ENCODE assay signal across 22 cellular contexts in the genomic region with DNA sequence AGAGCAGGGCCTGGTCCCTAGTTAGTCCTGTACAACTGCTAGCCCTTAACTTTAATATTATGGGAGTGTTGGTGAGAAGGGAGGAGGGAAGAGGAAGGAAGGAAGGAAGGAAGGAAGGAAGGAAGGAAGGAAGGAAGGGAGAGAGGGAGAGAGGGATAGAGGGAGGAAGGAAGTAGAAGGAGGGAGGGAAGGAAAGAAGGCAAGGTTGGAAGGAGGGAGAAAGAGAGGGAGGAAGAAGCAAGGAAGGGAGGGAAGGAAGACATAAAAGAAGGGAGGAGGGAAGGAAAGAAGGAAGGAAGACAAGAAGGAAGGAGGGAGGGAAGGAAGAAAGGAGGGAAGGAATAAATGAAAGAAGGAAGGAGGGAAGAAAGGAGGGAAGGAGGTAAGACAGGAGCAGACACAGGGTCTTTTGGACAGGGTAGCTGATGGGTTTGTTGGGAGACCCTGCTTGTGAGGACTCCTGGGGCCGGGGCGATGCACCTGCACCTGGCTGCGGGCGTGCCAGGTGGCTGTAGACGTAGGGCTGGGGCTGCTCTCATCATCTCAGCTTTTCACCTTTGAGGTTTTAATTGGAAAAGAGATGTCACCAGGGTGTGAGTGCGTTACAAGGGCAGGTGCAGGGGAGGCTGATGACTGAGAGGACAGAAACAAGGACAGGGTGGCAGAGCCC. TPM values are rescaled to one million over a fixed set of nuclear protein-coding genes. Genes with fewer than 3 reads are reported as not detected.
A peak's percentile ranks its signal among the peaks of the same experiment; 100 is the strongest.
DNase-seq lines count a peak whose midpoint lies in the region; ATAC-seq lines count a peak whose summit lies in the region.
"Had no signal": no experiment of that assay in that cellular context is flagged by ENCODE, and none has a peak within 500 bp of the region (broad histone marks: within the 10 kb centered on the region; RNA-seq: fewer than 3 reads in every experiment).

No MANE protein-coding gene starts in this region.

- POLR2A ChIA-PET in activated naive CD8-positive, alpha-beta T cell treated with anti-CD3 and anti-CD28 coated beads, Interleukin-2, amount 10 ng/mL, durations not matched to agents 7 days and 5 days (lab: Charles Lee), result no interaction called here

- no peaks in the 10 kb centered on the region for H3K9me3 Mint-ChIP-seq in activated naive CD8-positive, alpha-beta T cell treated with anti-CD3 and anti-CD28 coated beads, Interleukin-2, amount 10 ng/mL, durations not matched to agents 7 days and 5 days
- H3K9me3 Mint-ChIP-seq in activated naive CD8-positive, alpha-beta T cell treated with anti-CD3 and anti-CD28 coated beads for 36 hours, result no peaks in the 10 kb centered on the region
- H3K9me3 Mint-ChIP-seq: CD8-positive, alpha-beta T cell had no signal

- no peaks in the 10 kb centered on the region for H3K36me3 Mint-ChIP-seq in activated naive CD8-positive, alpha-beta T cell treated with anti-CD3 and anti-CD28 coated beads, Interleukin-2, amount 10 ng/mL, durations not matched to agents 7 days and 5 days
- no peaks in the 10 kb centered on the region for H3K36me3 Mint-ChIP-seq in activated naive CD8-positive, alpha-beta T cell treated with anti-CD3 and anti-CD28 coated beads for 36 hours
- H3K36me3 Mint-ChIP-seq: CD8-positive, alpha-beta T cell had no signal

- no peak for ATAC-seq in activated naive CD8-positive, alpha-beta T cell treated with anti-CD3 and anti-CD28 coated beads, Interleukin-2, amount 10 ng/mL, durations not matched to agents 7 days and 5 days (ENCODE audit: low read depth)
- ATAC-seq: CD8-positive, alpha-beta T cell; HCT116; Right ventricle myocardium inferior had no signal

- H3K4me3 Mint-ChIP-seq in activated naive CD8-positive, alpha-beta T cell treated with anti-CD3 and anti-CD28 coated beads, Interleukin-2, amount 10 ng/mL, durations not matched to agents 7 days and 5 days, result no peak overlapping the region
- H3K4me3 Mint-ChIP-seq in activated naive CD8-positive, alpha-beta T cell treated with anti-CD3 and anti-CD28 coated beads for 36 hours, result no peak overlapping the region
- H3K4me3 Mint-ChIP-seq: CD8-positive, alpha-beta T cell had no signal

- peaks cover 51% of the 10 kb centered on the region for H3K27me3 Mint-ChIP-seq in activated naive CD8-positive, alpha-beta T cell treated with anti-CD3 and anti-CD28 coated beads, Interleukin-2, amount 10 ng/mL, durations not matched to agents 7 days and 5 days
- H3K27me3 Mint-ChIP-seq in activated naive CD8-positive, alpha-beta T cell treated with anti-CD3 and anti-CD28 coated beads for 36 hours, result peaks cover 36% of the 10 kb centered on the region

- peaks cover 4% of the 10 kb centered on the region for H3K4me1 Mint-ChIP-seq in activated naive CD8-positive, alpha-beta T cell treated with anti-CD3 and anti-CD28 coated beads, Interleukin-2, amount 10 ng/mL, durations not matched to agents 7 days and 5 days
- H3K4me1 Mint-ChIP-seq in activated naive CD8-positive, alpha-beta T cell treated with anti-CD3 and anti-CD28 coated beads for 36 hours, result no peaks in the 10 kb centered on the region

- peak overlapping the region; percentile 25 for H3K27ac Mint-ChIP-seq in activated naive CD8-positive, alpha-beta T cell treated with anti-CD3 and anti-CD28 coated beads, Interleukin-2, amount 10 ng/mL, durations not matched to agents 7 days and 5 days
- no peak overlapping the region for H3K27ac Mint-ChIP-seq in activated naive CD8-positive, alpha-beta T cell treated with anti-CD3 and anti-CD28 coated beads for 36 hours
- H3K27ac Mint-ChIP-seq: CD8-positive, alpha-beta T cell had no signal

- DNase-seq in DMS79 treated with DMSO at 0.1 percent for 48 hours (lab: John Stamatoyannopoulos, UW) (peak; percentile 19), DMS79 (lab: John Stamatoyannopoulos, UW) (no peak), mesenteric fat pad (ENCODE audit: low spot score) (peak; percentile 65), NCI-H69 (lab: John Stamatoyannopoulos, UW) (no peak), glomerular visceral epithelial cell (ENCODE audit: extremely low spot score) (no peak), ureter (ENCODE audit: low spot score) (no peak)
- DNase-seq in activated naive CD8-positive, alpha-beta T cell treated with anti-CD3 and anti-CD28 coated beads, Interleukin-2, amount 10 ng/mL, durations not matched to agents 7 days and 5 days, result no peak
- DNase-seq in activated naive CD8-positive, alpha-beta T cell treated with anti-CD3 and anti-CD28 coated beads for 36 hours, result no peak
- DNase-seq: ACHN; C1 segment of cervical spinal cord; Calu3; CD8-positive, alpha-beta T cell; DMS153; GDM1; IMR-90; NCI-H1930; NCI-H2171; NCI-H446; T-helper 1 cell had no signal

RNA-seq across cellular contexts. Expression of a gene that starts 5.9 kb away (rescaled TPM):
- 1 to 10 TPM; 6.1 to 6.4 TPM for total RNA-seq in activated naive CD8-positive, alpha-beta T cell treated with anti-CD3 and anti-CD28 coated beads, Interleukin-2, amount 10 ng/mL, durations not matched to agents 7 days and 5 days
- 1 to 10 TPM; 6.3 to 6.8 TPM for total RNA-seq in activated naive CD8-positive, alpha-beta T cell treated with anti-CD3 and anti-CD28 coated beads for 36 hours
- 3.4 TPM for total RNA-seq in mesenteric fat pad
- total RNA-seq in ureter, result 0.68 TPM
- total RNA-seq: Calu3, IMR-90, SJSA1 had no signal

Comparison
In these comparisons a context has a peak if more than half of its experiments do, and no peak if none do; other contexts are left out.
1. DNase-seq: peak in DMS79 treated with DMSO at 0.1 percent for 48 hours (single experiment) and mesenteric fat pad (single experiment); none in DMS79 (single experiment), activated naive CD8-positive, alpha-beta T cell treated with anti-CD3 and anti-CD28 coated beads, Interleukin-2, amount 10 ng/mL, durations not matched to agents 7 days and 5 days (single experiment), activated naive CD8-positive, alpha-beta T cell treated with anti-CD3 and anti-CD28 coated beads for 36 hours (single experiment), NCI-H69 (single experiment), glomerular visceral epithelial cell (single experiment) and ureter (single experiment).